8 cellular contexts compared by ENCODE assay signal in the genomic region with DNA sequence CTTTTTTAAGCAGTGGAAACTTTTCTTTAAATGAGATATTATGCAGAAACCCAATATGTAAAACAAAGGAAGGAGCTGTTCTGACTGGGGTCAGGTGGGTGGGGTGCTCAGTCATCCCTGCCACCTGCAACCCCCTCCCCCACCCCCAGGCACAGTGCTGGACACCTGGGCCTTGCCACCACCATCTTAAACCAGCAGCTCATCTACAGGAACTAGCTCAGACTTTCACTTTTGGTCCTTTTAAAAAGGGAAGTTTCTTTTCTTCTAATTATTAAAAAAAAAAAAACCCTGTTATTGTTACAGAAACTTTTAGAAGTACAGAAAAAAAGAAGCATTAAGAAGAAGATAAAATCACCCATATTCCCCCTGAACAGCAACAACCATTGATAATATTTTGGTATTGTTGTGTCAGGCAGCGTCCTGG. TPM values are rescaled to one million over a fixed set of nuclear protein-coding genes. Genes with fewer than 3 reads are reported as not detected.
A peak's percentile ranks its signal among the peaks of the same experiment; 100 is the strongest.
DNase-seq lines count a peak whose midpoint lies in the region; ATAC-seq, FAIRE-seq and TF ChIP-seq lines count a peak whose summit lies in the region.

No MANE protein-coding gene starts in this region.

- H3K9me3 ChIP-seq in endothelial cell of umbilical vein (replicated peaks; ENCODE audit: control insufficient read depth, insufficient read depth, low read length) (no peaks in the 10 kb centered on the region), uterus (no peaks in the 10 kb centered on the region), GM23248 (ENCODE audit: low read depth) (no peaks in the 10 kb centered on the region)

- ATAC-seq in GM18873 (IDR thresholded peaks at IDR 0.05; ENCODE audit: low FRiP score, unreplicated experiment) (peak; percentile 80), HG02973 (IDR thresholded peaks at IDR 0.05; ENCODE audit: unreplicated experiment) (peak; percentile 84), SK-N-SH treated with all-trans-retinoic acid at 6 μM for 48 hours (no peak)

- WGBS in GM23248 (ENCODE audit: low coverage in 1 of 2, low lambda C conversion rate in 2 of 2, missing lambda C conversion rate in 2 of 2), 2 experiments, result 5 to 10% methylated on average over 1 of the region's 1 CpG

- peaks cover 0 to 13% of the 10 kb centered on the region in 2 experiments for H3K36me3 ChIP-seq in endothelial cell of umbilical vein (ENCODE audit: control insufficient read depth in 2 of 2, extremely low read depth in 1 of 2, insufficient read depth in 2 of 2, low read length in 2 of 2)
- no peaks in the 10 kb centered on the region for H3K36me3 ChIP-seq in uterus
- H3K36me3 ChIP-seq in GM23248 (ENCODE audit: low read depth), result no peaks in the 10 kb centered on the region

- intact Hi-C loops in endothelial cell of umbilical vein (cut with micrococcal nuclease), result no loop called here
- intact Hi-C loops in uterus (cut with DNase I; ENCODE audit: low total_unique reads), result no loop called here

- H2AFZ ChIP-seq in endothelial cell of umbilical vein (ENCODE audit: low read depth, low read length) (no peak overlapping the region), GM23248 (no peak overlapping the region)

- H3K4me1 ChIP-seq in endothelial cell of umbilical vein (ENCODE audit: control insufficient read depth, extremely low read depth, insufficient read depth, low read length) (peaks cover 10% of the 10 kb centered on the region), uterus (no peaks in the 10 kb centered on the region), GM23248 (ENCODE audit: insufficient read depth) (no peaks in the 10 kb centered on the region)

- H3K9me1 ChIP-seq in endothelial cell of umbilical vein (replicated peaks; ENCODE audit: control insufficient read depth, extremely low read depth, insufficient read depth, low read length), result no peaks in the 10 kb centered on the region

- H3K79me2 ChIP-seq in endothelial cell of umbilical vein (ENCODE audit: control insufficient read depth, insufficient read depth, low read length) (no peaks in the 10 kb centered on the region), GM23248 (ENCODE audit: insufficient read depth) (no peaks in the 10 kb centered on the region)

- H3K27ac ChIP-seq in endothelial cell of umbilical vein (ENCODE audit: insufficient read depth, low read depth, low read length), result no peak overlapping the region
- H3K27ac ChIP-seq in uterus, result no peak overlapping the region
- H3K27ac ChIP-seq in GM23248, result no peak overlapping the region

- POLR2A ChIA-PET in endothelial cell of umbilical vein (lab: Charles Lee), result no interaction called here

- TF ChIP-seq CTCF in endothelial cell of umbilical vein (IDR thresholded peaks at IDR 0.05; ENCODE audit: extremely low read depth in 1 of 2, insufficient read depth in 1 of 2, low read depth in 1 of 2, low read length in 2 of 2) (no peak), uterus (IDR thresholded peaks at IDR 0.05) (no peak)

- peaks cover 0 to 2% of the 10 kb centered on the region in 2 experiments for H3K27me3 ChIP-seq in endothelial cell of umbilical vein (ENCODE audit: control insufficient read depth in 2 of 2, insufficient read depth in 2 of 2, low read length in 2 of 2)
- H3K27me3 ChIP-seq in uterus, result no peaks in the 10 kb centered on the region
- H3K27me3 ChIP-seq in GM23248 (replicated peaks; ENCODE audit: insufficient read depth), result peaks cover 13% of the 10 kb centered on the region

- dilution Hi-C loops in endothelial cell of umbilical vein (cut with MboI; ENCODE audit: extremely low pct_ligation_motif_present, low sequenced_read_pairs), result no loop called here

- no peak for FAIRE-seq in endothelial cell of umbilical vein (lab: Jason Lieb, UNC)

- no peak overlapping the region for H3K4me3 ChIP-seq in endothelial cell of umbilical vein (replicated peaks in 1 of 3; ENCODE audit: insufficient read depth in 1 of 3, low read depth in 1 of 3, low read length in 3 of 3)
- no peak overlapping the region for H3K4me3 ChIP-seq in uterus
- no peak overlapping the region for H3K4me3 ChIP-seq in GM23248

- BruUV-seq in endothelial cell of umbilical vein (replicated peaks; lab: Mats Ljungman, UMichigan), result no TSS peak

- CTCF ChIA-PET in endothelial cell of umbilical vein (lab: Charles Lee), result interaction anchor here (1.0 to 1.4 kb wide), 2 partner anchors 13 to 25 kb away, joined by 3 to 4 read pairs; no protein-coding TSS in a partner anchor

- H3K9me2 ChIP-seq in GM23248 (ENCODE audit: insufficient read depth), result no peaks in the 10 kb centered on the region

- DNase-seq in T-helper 2 cell, result peak in 3 of 5 experiments; percentile 40 to 71 (median 61)
- DNase-seq in endothelial cell of umbilical vein (ENCODE audit: low read depth, low spot score), result peak; percentile 37
- DNase-seq in cerebellum (ENCODE audit: low spot score), result no peak
- DNase-seq in uterus, result no peak
- no peak for DNase-seq in GM23248

- in situ Hi-C loops in GM23248 (cut with MboI), result no loop called here

- H3F3A ChIP-seq in GM23248 (ENCODE audit: insufficient read depth), result no peaks in the 10 kb centered on the region

- H3K4me2 ChIP-seq in endothelial cell of umbilical vein (ENCODE audit: insufficient read depth, low read length) (no peak overlapping the region), GM23248 (ENCODE audit: unreplicated experiment) (no peak overlapping the region)

- no peak overlapping the region for H3K9ac ChIP-seq in endothelial cell of umbilical vein (replicated peaks; ENCODE audit: extremely low read depth, insufficient read depth, low read length)
- no peak overlapping the region for H3K9ac ChIP-seq in GM23248

- TF ChIP-seq POLR2A in endothelial cell of umbilical vein (IDR thresholded peaks at IDR 0.05; ENCODE audit: low read depth, low read length), result no peak
- no peak for TF ChIP-seq POLR2A in uterus (IDR thresholded peaks at IDR 0.05)

- H4K20me1 ChIP-seq in endothelial cell of umbilical vein (replicated peaks; ENCODE audit: control insufficient read depth, extremely low read depth, insufficient read depth, low read length) (no peaks in the 10 kb centered on the region), GM23248 (ENCODE audit: insufficient read depth) (no peaks in the 10 kb centered on the region)

TF ChIP-seq in endothelial cell of umbilical vein, 7 proteins besides CTCF, POLR2A, EP300 and RAD21:
- TF ChIP-seq MYC (IDR thresholded peaks at IDR 0.05; ENCODE audit: low read depth, low read length) (no peak), EZH2 (IDR thresholded peaks at IDR 0.05; ENCODE audit: borderline replicate concordance, low read depth, low read length, severe bottlenecking) (no peak), JUN (IDR thresholded peaks at IDR 0.05; ENCODE audit: borderline replicate concordance, insufficient read depth, insufficient read length, low read depth) (no peak), POLR2AphosphoS5 (IDR thresholded peaks at IDR 0.05; ENCODE audit: insufficient read depth, low read depth, low read length) (no peak), GATA2 (IDR thresholded peaks at IDR 0.05; ENCODE audit: insufficient read depth, insufficient read length, low read depth, low read length) (no peak), MAX (IDR thresholded peaks at IDR 0.05; ENCODE audit: insufficient read depth, insufficient read length) (no peak), FOS (IDR thresholded peaks at IDR 0.05; ENCODE audit: borderline replicate concordance, insufficient read depth, low read length) (no peak)
TF ChIP-seq in endothelial cell of umbilical vein: peak in this region for 0.

TF ChIP-seq in SK-N-SH treated with all-trans-retinoic acid at 6 μM for 48 hours, 23 proteins besides CTCF, POLR2A, EP300 and RAD21 (continues in another document):
- TF ChIP-seq TOX (CRISPR knock-in tag; IDR thresholded peaks at IDR 0.05; ENCODE audit: borderline replicate concordance) (no peak), ZFP3 (CRISPR knock-in tag; IDR thresholded peaks at IDR 0.05) (no peak), PPARA (CRISPR knock-in tag; IDR thresholded peaks at IDR 0.05; ENCODE audit: borderline replicate concordance) (no peak), OSR1 (CRISPR knock-in tag; IDR thresholded peaks at IDR 0.05) (no peak), POU6F1 (CRISPR knock-in tag; IDR thresholded peaks at IDR 0.05; ENCODE audit: borderline replicate concordance, low read depth) (no peak)
- TF ChIP-seq, protein P1, sequence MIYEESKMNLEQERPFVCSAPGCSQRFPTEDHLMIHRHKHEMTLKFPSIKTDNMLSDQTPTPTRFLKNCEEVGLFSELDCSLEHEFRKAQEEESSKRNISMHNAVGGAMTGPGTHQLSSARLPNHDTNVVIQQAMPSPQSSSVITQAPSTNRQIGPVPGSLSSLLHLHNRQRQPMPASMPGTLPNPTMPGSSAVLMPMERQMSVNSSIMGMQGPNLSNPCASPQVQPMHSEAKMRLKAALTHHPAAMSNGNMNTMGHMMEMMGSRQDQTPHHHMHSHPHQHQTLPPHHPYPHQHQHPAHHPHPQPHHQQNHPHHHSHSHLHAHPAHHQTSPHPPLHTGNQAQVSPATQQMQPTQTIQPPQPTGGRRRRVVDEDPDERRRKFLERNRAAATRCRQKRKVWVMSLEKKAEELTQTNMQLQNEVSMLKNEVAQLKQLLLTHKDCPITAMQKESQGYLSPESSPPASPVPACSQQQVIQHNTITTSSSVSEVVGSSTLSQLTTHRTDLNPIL (CRISPR knock-in tag; IDR thresholded peaks at IDR 0.05; ENCODE audit: low read depth), result no peak

RNA-seq across cellular contexts. Expression of gene PPP1R16B, which starts 37.1 kb away (rescaled TPM):
- 52.7 and 68.1 TPM in 2 replicates for total RNA-seq in endothelial cell of umbilical vein
- polyA plus RNA-seq in endothelial cell of umbilical vein, result 32.4 and 34.7 TPM in 2 replicates
- 32.3 and 32.8 TPM in 2 replicates for polyA plus RNA-seq in endothelial cell of umbilical vein (2011; cell fraction: cytosol; rRNA removed)
- 57.5 and 72.3 TPM in 2 replicates for polyA plus RNA-seq in endothelial cell of umbilical vein (2011; cell fraction: nucleus; rRNA removed)
- polyA plus RNA-seq in endothelial cell of umbilical vein (2012), result 26.2 and 28.8 TPM in 2 replicates
- polyA minus RNA-seq in endothelial cell of umbilical vein, result 92.7 and 97.9 TPM in 2 replicates
- not detected for polyA minus RNA-seq in endothelial cell of umbilical vein (2011; cell fraction: cytosol; rRNA and poly(A)+ RNA removed)
- 32.1 and 33.3 TPM in 2 replicates for polyA minus RNA-seq in endothelial cell of umbilical vein (2011; cell fraction: nucleus; rRNA and poly(A)+ RNA removed)
- total RNA-seq in cerebellum, result 13.0 TPM
- 10 to 100 TPM in 3 of 4 donors, 1 to 10 TPM in 1; 7.6 to 15.8 (median 12.5) TPM for total RNA-seq in uterus
- not detected in 2 replicates for total RNA-seq in GM23248 (2014; rRNA removed; shearing (Covaris generic))
- polyA plus RNA-seq in GM23248 (2016; fragmentation: Nextera tagmentation; extraction: Ambion mirVana), result 0.34 TPM in 1 of 2 replicates, not detected in the other

Comparison
In these comparisons a context has a peak if more than half of its experiments do, and no peak if none do; other contexts are left out.
1. DNase-seq: peak in T-helper 2 cell (3 of 5) and endothelial cell of umbilical vein (single experiment); none in cerebellum (single experiment), uterus (0 of 2) and GM23248 (single experiment).